Comparison of ENCODE assay signal across 11 cellular contexts in genomic region chr7:105036217-105037168, GRCh38. TPM values are rescaled to one million over a fixed set of nuclear protein-coding genes. Genes with fewer than 3 reads are reported as not detected.
DNase-seq lines count a peak whose midpoint lies in the region; ATAC-seq and TF ChIP-seq lines count a peak whose summit lies in the region.
"Had no signal": no experiment of that assay in that cellular context is flagged by ENCODE, and none has a peak within 500 bp of the region (broad histone marks: within the 10 kb centered on the region; RNA-seq: fewer than 3 reads in every experiment).

No MANE protein-coding gene starts in this region.

- ATAC-seq in activated T-cell treated with anti-CD3 and anti-CD28 coated beads, Interleukin-2, amount 50 U/mL, for 4 hours = peak; percentile 29 to 51
- no peak for ATAC-seq in stimulated activated memory B cell treated with anti-CD40 and anti-IgM and Interleukin-4, amounts not matched to agents 10 μg/mL and 1 μg/mL and 100 μg/mL, for 72 hours
- ATAC-seq in HG02884 (IDR thresholded peaks at IDR 0.05; ENCODE audit: unreplicated experiment) = no peak

- TF ChIP-seq CTCF in brain (conservative IDR thresholded peaks at IDR 0.05) = no peak
- no peak for TF ChIP-seq CTCF in breast epithelium (IDR thresholded peaks at IDR 0.05)

- intact Hi-C loops in breast epithelium (cut with DNase I; ENCODE audit: low total_unique reads) = no loop called here
- intact Hi-C loops in activated T-helper 1 cell treated with anti-CD3 and anti-CD28 coated beads, Interleukin-12 subunit alpha, Interleukin-12 subunit beta, Interleukin-2, Interleukin-4 antibody, amounts not matched to agents 30 ng/mL and 10 ng/mL and 1 ng/mL, durations not matched to agents 14 hours and 24 hours and 36 hours (cut with micrococcal nuclease) = no loop called here

- H3K4me3 Mint-ChIP-seq in activated T-cell treated with anti-CD3 and anti-CD28 coated beads, Interleukin-2, amount 50 U/mL, for 4 hours = peak overlapping the region; percentile 0
- no peak overlapping the region for H3K4me3 Mint-ChIP-seq in brain
- H3K4me3 Mint-ChIP-seq in stimulated activated memory B cell treated with anti-CD40 and anti-IgM and Interleukin-4, amounts not matched to agents 10 μg/mL and 1 μg/mL and 100 μg/mL, for 72 hours = no peak overlapping the region
- H3K4me3 Mint-ChIP-seq in activated T-helper 1 cell treated with anti-CD3 and anti-CD28 coated beads, Interleukin-12 subunit alpha, Interleukin-12 subunit beta, Interleukin-2, Interleukin-4 antibody, amounts not matched to agents 30 ng/mL and 10 ng/mL and 1 ng/mL, durations not matched to agents 14 hours and 24 hours and 36 hours = no peak overlapping the region

- no peaks in the 10 kb centered on the region for H3K9me3 ChIP-seq in breast epithelium

- no peak for TF ChIP-seq POLR2A in breast epithelium (IDR thresholded peaks at IDR 0.05)

- H3K9me3 Mint-ChIP-seq in activated T-cell treated with anti-CD3 and anti-CD28 coated beads, Interleukin-2, amount 50 U/mL, for 4 hours = no peaks in the 10 kb centered on the region
- no peaks in the 10 kb centered on the region for H3K9me3 Mint-ChIP-seq in brain
- no peaks in the 10 kb centered on the region for H3K9me3 Mint-ChIP-seq in stimulated activated memory B cell treated with anti-CD40 and anti-IgM and Interleukin-4, amounts not matched to agents 10 μg/mL and 1 μg/mL and 100 μg/mL, for 72 hours
- H3K9me3 Mint-ChIP-seq in activated T-helper 1 cell treated with anti-CD3 and anti-CD28 coated beads, Interleukin-12 subunit alpha, Interleukin-12 subunit beta, Interleukin-2, Interleukin-4 antibody, amounts not matched to agents 30 ng/mL and 10 ng/mL and 1 ng/mL, durations not matched to agents 14 hours and 24 hours and 36 hours = no peaks in the 10 kb centered on the region

- H3K4me1 ChIP-seq in breast epithelium = no peaks in the 10 kb centered on the region

- H3K4me3 ChIP-seq in breast epithelium = no peak overlapping the region

- H3K27me3 Mint-ChIP-seq in activated T-cell treated with anti-CD3 and anti-CD28 coated beads, Interleukin-2, amount 50 U/mL, for 4 hours (ENCODE audit: low read depth) = no peaks in the 10 kb centered on the region
- H3K27me3 Mint-ChIP-seq in brain = no peaks in the 10 kb centered on the region
- no peaks in the 10 kb centered on the region for H3K27me3 Mint-ChIP-seq in stimulated activated memory B cell treated with anti-CD40 and anti-IgM and Interleukin-4, amounts not matched to agents 10 μg/mL and 1 μg/mL and 100 μg/mL, for 72 hours
- no peaks in the 10 kb centered on the region for H3K27me3 Mint-ChIP-seq in activated T-helper 1 cell treated with anti-CD3 and anti-CD28 coated beads, Interleukin-12 subunit alpha, Interleukin-12 subunit beta, Interleukin-2, Interleukin-4 antibody, amounts not matched to agents 30 ng/mL and 10 ng/mL and 1 ng/mL, durations not matched to agents 14 hours and 24 hours and 36 hours (ENCODE audit: insufficient read depth)

- H3K27ac ChIP-seq in breast epithelium = no peak overlapping the region

- no peaks in the 10 kb centered on the region for H3K36me3 ChIP-seq in breast epithelium

- H3K27me3 ChIP-seq in breast epithelium = no peaks in the 10 kb centered on the region

- H3K27ac Mint-ChIP-seq in brain = peak overlapping the region in 3 of 5 experiments; percentile 20 to 58 (median 48)
- H3K27ac Mint-ChIP-seq in stimulated activated memory B cell treated with anti-CD40 and anti-IgM and Interleukin-4, amounts not matched to agents 10 μg/mL and 1 μg/mL and 100 μg/mL, for 72 hours = peak overlapping the region; percentile 49
- H3K27ac Mint-ChIP-seq in activated T-helper 1 cell treated with anti-CD3 and anti-CD28 coated beads, Interleukin-12 subunit alpha, Interleukin-12 subunit beta, Interleukin-2, Interleukin-4 antibody, amounts not matched to agents 30 ng/mL and 10 ng/mL and 1 ng/mL, durations not matched to agents 14 hours and 24 hours and 36 hours = no peak overlapping the region

- peaks cover 7% of the 10 kb centered on the region for H3K36me3 Mint-ChIP-seq in activated T-cell treated with anti-CD3 and anti-CD28 coated beads, Interleukin-2, amount 50 U/mL, for 4 hours (ENCODE audit: insufficient read depth)
- H3K36me3 Mint-ChIP-seq in brain = peaks cover 57% of the 10 kb centered on the region
- peaks cover 27% of the 10 kb centered on the region for H3K36me3 Mint-ChIP-seq in stimulated activated memory B cell treated with anti-CD40 and anti-IgM and Interleukin-4, amounts not matched to agents 10 μg/mL and 1 μg/mL and 100 μg/mL, for 72 hours
- peaks cover 8% of the 10 kb centered on the region for H3K36me3 Mint-ChIP-seq in activated T-helper 1 cell treated with anti-CD3 and anti-CD28 coated beads, Interleukin-12 subunit alpha, Interleukin-12 subunit beta, Interleukin-2, Interleukin-4 antibody, amounts not matched to agents 30 ng/mL and 10 ng/mL and 1 ng/mL, durations not matched to agents 14 hours and 24 hours and 36 hours (ENCODE audit: low read depth)

- no peak for DNase-seq in activated T-cell treated with anti-CD3 and anti-CD28 coated beads, Interleukin-2, amount 50 U/mL, for 4 hours
- no peak for DNase-seq in activated T-cell treated with anti-CD3 and anti-CD28 coated beads, Interleukin-2, amount 50 U/mL, for 1 hour
- peak; percentile 67 for DNase-seq in NCI-H2171 treated with DMSO at 0.1 percent for 48 hours (lab: John Stamatoyannopoulos, UW)
- DNase-seq in breast epithelium (ENCODE audit: low spot score in 2 of 2) = no peak
- DNase-seq in activated T-helper 1 cell treated with anti-CD3 and anti-CD28 coated beads, Interleukin-12 subunit alpha, Interleukin-12 subunit beta, Interleukin-2, Interleukin-4 antibody, amounts not matched to agents 30 ng/mL and 10 ng/mL and 1 ng/mL, durations not matched to agents 14 hours and 24 hours and 36 hours (ENCODE audit: low spot score) = no peak
- DNase-seq: activated CD4-positive, CD25-positive, alpha-beta regulatory T cell; DND-41; MM.1S had no signal

- peaks cover 52% of the 10 kb centered on the region for H3K4me1 Mint-ChIP-seq in activated T-cell treated with anti-CD3 and anti-CD28 coated beads, Interleukin-2, amount 50 U/mL, for 4 hours (ENCODE audit: low read depth)
- peaks cover 59% of the 10 kb centered on the region for H3K4me1 Mint-ChIP-seq in brain
- H3K4me1 Mint-ChIP-seq in stimulated activated memory B cell treated with anti-CD40 and anti-IgM and Interleukin-4, amounts not matched to agents 10 μg/mL and 1 μg/mL and 100 μg/mL, for 72 hours = peaks cover 39% of the 10 kb centered on the region
- H3K4me1 Mint-ChIP-seq in activated T-helper 1 cell treated with anti-CD3 and anti-CD28 coated beads, Interleukin-12 subunit alpha, Interleukin-12 subunit beta, Interleukin-2, Interleukin-4 antibody, amounts not matched to agents 30 ng/mL and 10 ng/mL and 1 ng/mL, durations not matched to agents 14 hours and 24 hours and 36 hours (ENCODE audit: low read depth) = peaks cover 26% of the 10 kb centered on the region

RNA-seq across cellular contexts. Expression of gene KMT2E, which starts 22.5 kb away (rescaled TPM):
- total RNA-seq in activated T-cell treated with anti-CD3 and anti-CD28 coated beads, Interleukin-2, amount 50 U/mL, for 4 hours = 10 to 100 TPM; 49.2 to 71.8 (median 67.4) TPM
- 27.1 TPM for polyA plus RNA-seq in brain (ENCODE audit: insufficient read depth, low read depth, low replicate concordance)
- 100 to 1,000 TPM in 2 of 3 donors, 10 to 100 TPM in 1; 88.2 to 184 (median 168) TPM for total RNA-seq in breast epithelium
- total RNA-seq in activated T-helper 1 cell treated with anti-CD3 and anti-CD28 coated beads, Interleukin-12 subunit alpha, Interleukin-12 subunit beta, Interleukin-2, Interleukin-4 antibody, amounts not matched to agents 30 ng/mL and 10 ng/mL and 1 ng/mL, durations not matched to agents 14 hours and 24 hours and 36 hours = 114 and 130 TPM in 2 replicates

Comparison
In these comparisons a context has a peak if more than half of its experiments do, and no peak if none do; other contexts are left out.
1. ATAC-seq: peak in activated T-cell treated with anti-CD3 and anti-CD28 coated beads, Interleukin-2, amount 50 U/mL, for 4 hours (2 of 2); none in stimulated activated memory B cell treated with anti-CD40 and anti-IgM and Interleukin-4, amounts not matched to agents 10 μg/mL and 1 μg/mL and 100 μg/mL, for 72 hours (single experiment) and HG02884 (single experiment).